ENCODE assay signal across 16 cellular contexts in genomic region chr21:36730291-36731281, GRCh38. TPM values are rescaled to one million over a fixed set of nuclear protein-coding genes. Genes with fewer than 3 reads are reported as not detected.
A peak's percentile ranks its signal among the peaks of the same experiment; 100 is the strongest.
DNase-seq lines count a peak whose midpoint lies in the region; ATAC-seq, FAIRE-seq and TF ChIP-seq lines count a peak whose summit lies in the region.
"Had no signal": no experiment of that assay in that cellular context is flagged by ENCODE, and none has a peak within 500 bp of the region (broad histone marks: within the 10 kb centered on the region; RNA-seq: fewer than 3 reads in every experiment).

No MANE protein-coding gene starts in this region.

- DNase-seq in H7 (peak; percentile 30), astrocyte (ENCODE audit: low read depth) (peak; percentile 35), left kidney (ENCODE audit: low read depth, low spot score) (peak; percentile 70), osteocyte (ENCODE audit: extremely low spot score, unreplicated experiment) (peak; percentile 78), NCI-H1105 (lab: John Stamatoyannopoulos, UW) (no peak), natural killer cell (no peak), mesenchymal stem cell (no peak)
- DNase-seq in activated CD4-positive, alpha-beta T cell treated with anti-CD3 and anti-CD28 coated beads for 36 hours: no peak
- DNase-seq: DMS 273 treated with DMSO at 0.1 percent for 48 hours, H9, MV-4-11, NCI-H1417 treated with DMSO at 0.1 percent for 48 hours, NCI-H2029 treated with DMSO at 0.1 percent for 48 hours, NCI-H748 treated with DMSO at 0.1 percent for 48 hours had no signal

- no peak overlapping the region for H3K4me3 ChIP-seq in H7 (ENCODE audit: insufficient read depth, low read depth, low read length)
- no peak overlapping the region for H3K4me3 ChIP-seq in astrocyte (ENCODE audit: insufficient read depth, low read depth, low read length)
- no peak overlapping the region for H3K4me3 ChIP-seq in mesenchymal stem cell (ENCODE audit: insufficient read depth in 1 of 2, low read depth in 1 of 2, low read length in 2 of 2)

- no peak overlapping the region for H2BK12ac ChIP-seq in mesenchymal stem cell (ENCODE audit: low read length in 2 of 2)

- H3K9me3 Mint-ChIP-seq in astrocyte (ENCODE audit: unreplicated experiment) (peaks cover 4% of the 10 kb centered on the region), osteocyte (ENCODE audit: unreplicated experiment) (no peaks in the 10 kb centered on the region), natural killer cell (no peaks in the 10 kb centered on the region)
- H3K9me3 Mint-ChIP-seq in activated CD4-positive, alpha-beta T cell treated with anti-CD3 and anti-CD28 coated beads for 36 hours (ENCODE audit: low read depth): no peaks in the 10 kb centered on the region

- no peak overlapping the region for H2BK5ac ChIP-seq in mesenchymal stem cell (ENCODE audit: low read depth, low read length, poor library complexity, severe bottlenecking)

- H3K27ac Mint-ChIP-seq in astrocyte (ENCODE audit: unreplicated experiment) (no peak overlapping the region), osteocyte (ENCODE audit: unreplicated experiment) (no peak overlapping the region), natural killer cell (no peak overlapping the region)
- no peak overlapping the region for H3K27ac Mint-ChIP-seq in activated CD4-positive, alpha-beta T cell treated with anti-CD3 and anti-CD28 coated beads for 36 hours
- H3K27ac Mint-ChIP-seq: H9 had no signal

- no peaks in the 10 kb centered on the region for H3K79me2 ChIP-seq in astrocyte (ENCODE audit: insufficient read depth, low read length)

- H3K18ac ChIP-seq in mesenchymal stem cell (ENCODE audit: low read depth in 1 of 2, low read length in 2 of 2): no peak overlapping the region

- no peaks in the 10 kb centered on the region for H3K79me1 ChIP-seq in mesenchymal stem cell (replicated peaks; ENCODE audit: low read length, poor library complexity, severe bottlenecking)

- H4K91ac ChIP-seq in mesenchymal stem cell (ENCODE audit: low read length): no peak overlapping the region

- no peak overlapping the region for H3K27ac ChIP-seq in astrocyte (ENCODE audit: low read depth, low read length)
- no peak overlapping the region for H3K27ac ChIP-seq in mesenchymal stem cell (ENCODE audit: low read length, poor library complexity, severe bottlenecking)
- H3K27ac ChIP-seq: C4-2B had no signal

- CTCF ChIA-PET in activated CD4-positive, alpha-beta T cell treated with anti-CD3 and anti-CD28 coated beads for 36 hours (lab: Charles Lee): interaction anchor here (0.6 to 1.1 kb wide), 2 partner anchors 120 to 311 kb away, joined by 3 to 4 read pairs; no protein-coding TSS in a partner anchor

- H3K4ac ChIP-seq in mesenchymal stem cell (ENCODE audit: low read depth in 1 of 2, low read length in 2 of 2): no peak overlapping the region

- intact Hi-C loops in activated CD4-positive, alpha-beta T cell treated with anti-CD3 and anti-CD28 coated beads for 36 hours (cut with DNase I, micrococcal nuclease): no loop called here
- intact Hi-C loops in natural killer cell (cut with micrococcal nuclease): no loop called here

- H3K36me3 Mint-ChIP-seq in astrocyte (ENCODE audit: low read depth, unreplicated experiment): peaks cover 15% of the 10 kb centered on the region
- H3K36me3 Mint-ChIP-seq in osteocyte (ENCODE audit: unreplicated experiment): no peaks in the 10 kb centered on the region
- no peaks in the 10 kb centered on the region for H3K36me3 Mint-ChIP-seq in activated CD4-positive, alpha-beta T cell treated with anti-CD3 and anti-CD28 coated beads for 36 hours (ENCODE audit: low read depth)
- H3K36me3 Mint-ChIP-seq in natural killer cell: no peaks in the 10 kb centered on the region

- TF ChIP-seq CTCF in astrocyte (IDR thresholded peaks at IDR 0.05; ENCODE audit: insufficient read depth, low read depth, low read length) (no peak), osteocyte (IDR thresholded peaks at IDR 0.05) (no peak), natural killer cell (IDR thresholded peaks at IDR 0.05) (no peak)

- no peak for ATAC-seq in activated CD4-positive, alpha-beta T cell treated with anti-CD3 and anti-CD28 coated beads for 36 hours
- ATAC-seq in natural killer cell: no peak

- WGBS in mesenchymal stem cell: 88% methylated on average over 28 of the region's 30 CpGs

- no peaks in the 10 kb centered on the region for H3K9me3 ChIP-seq in astrocyte (ENCODE audit: insufficient read depth, low read depth, low read length)
- no peaks in the 10 kb centered on the region for H3K9me3 ChIP-seq in mesenchymal stem cell (ENCODE audit: control insufficient read depth, low read length)

- no peaks in the 10 kb centered on the region for H4K20me1 ChIP-seq in astrocyte (ENCODE audit: insufficient read depth, low read length)

- H3K36me3 ChIP-seq in H7 (replicated peaks; ENCODE audit: control insufficient read depth, insufficient read depth, low read length) (no peaks in the 10 kb centered on the region), astrocyte (ENCODE audit: insufficient read depth, low read length) (no peaks in the 10 kb centered on the region), mesenchymal stem cell (ENCODE audit: control insufficient read depth in 1 of 2, insufficient read depth in 2 of 2, low read depth in 1 of 2, low read length in 2 of 2) (peaks cover 0 to 9% of the 10 kb centered on the region in 2 experiments)

- H3K4me3 Mint-ChIP-seq in astrocyte (ENCODE audit: unreplicated experiment) (no peak overlapping the region), osteocyte (ENCODE audit: unreplicated experiment) (no peak overlapping the region), natural killer cell (no peak overlapping the region)
- no peak overlapping the region for H3K4me3 Mint-ChIP-seq in activated CD4-positive, alpha-beta T cell treated with anti-CD3 and anti-CD28 coated beads for 36 hours
- H3K4me3 Mint-ChIP-seq: H9 had no signal

- H3K4me2 ChIP-seq in astrocyte (ENCODE audit: low read length): no peak overlapping the region
- no peak overlapping the region for H3K4me2 ChIP-seq in mesenchymal stem cell (ENCODE audit: low read length, poor library complexity, severe bottlenecking)

- FAIRE-seq in astrocyte (lab: Jason Lieb, UNC): no peak
- FAIRE-seq: HTR-8/SVneo had no signal

- H2AFZ ChIP-seq in astrocyte (ENCODE audit: low read depth, low read length) (no peak overlapping the region), mesenchymal stem cell (ENCODE audit: low read depth, low read length) (no peak overlapping the region)

- H3K14ac ChIP-seq in mesenchymal stem cell (ENCODE audit: low read length in 2 of 2): no peak overlapping the region

- H2BK15ac ChIP-seq in mesenchymal stem cell (ENCODE audit: low read depth, poor library complexity, severe bottlenecking): no peak overlapping the region

- H2AK5ac ChIP-seq in mesenchymal stem cell (ENCODE audit: low read length, severe bottlenecking): no peak overlapping the region

- H3K27me3 Mint-ChIP-seq in astrocyte (ENCODE audit: low read depth, unreplicated experiment): peaks cover 37% of the 10 kb centered on the region
- peaks cover 16% of the 10 kb centered on the region for H3K27me3 Mint-ChIP-seq in osteocyte (ENCODE audit: unreplicated experiment)
- peaks cover 10% of the 10 kb centered on the region for H3K27me3 Mint-ChIP-seq in activated CD4-positive, alpha-beta T cell treated with anti-CD3 and anti-CD28 coated beads for 36 hours
- H3K27me3 Mint-ChIP-seq in natural killer cell (ENCODE audit: low read depth in 2 of 2): peaks cover 0 to 6% of the 10 kb centered on the region in 2 donors

- POLR2A ChIA-PET in activated CD4-positive, alpha-beta T cell treated with anti-CD3 and anti-CD28 coated beads for 36 hours (lab: Charles Lee): interaction anchor here (0.6 kb wide), 1 partner anchor 71 kb away, joined by 3 read pairs; no protein-coding TSS in a partner anchor

- H3K4me1 Mint-ChIP-seq in astrocyte (ENCODE audit: low read depth, unreplicated experiment): peaks cover 4% of the 10 kb centered on the region
- H3K4me1 Mint-ChIP-seq in osteocyte (ENCODE audit: unreplicated experiment): no peaks in the 10 kb centered on the region
- no peaks in the 10 kb centered on the region for H3K4me1 Mint-ChIP-seq in activated CD4-positive, alpha-beta T cell treated with anti-CD3 and anti-CD28 coated beads for 36 hours
- no peaks in the 10 kb centered on the region for H3K4me1 Mint-ChIP-seq in natural killer cell

- H3K4me1 ChIP-seq in astrocyte (ENCODE audit: insufficient read depth, low read length): no peaks in the 10 kb centered on the region
- H3K4me1 ChIP-seq in mesenchymal stem cell (ENCODE audit: control insufficient read depth, insufficient read depth, low read depth, low read length): peaks cover 9% of the 10 kb centered on the region

- H3K27me3 ChIP-seq in H7 (ENCODE audit: control insufficient read depth, insufficient read depth, low read length): no peaks in the 10 kb centered on the region; the same call in 1 of the 2 replicates
- H3K27me3 ChIP-seq in astrocyte (ENCODE audit: insufficient read depth, low read length): peaks cover 23% of the 10 kb centered on the region
- H3K27me3 ChIP-seq in mesenchymal stem cell (ENCODE audit: control insufficient read depth in 1 of 2, insufficient read depth in 1 of 2, low read length in 2 of 2): peaks cover 44 to 51% of the 10 kb centered on the region in 2 experiments

- no peak overlapping the region for H2BK120ac ChIP-seq in mesenchymal stem cell (ENCODE audit: low read depth, low read length)

- no peak overlapping the region for H3K23ac ChIP-seq in mesenchymal stem cell (ENCODE audit: low read length in 2 of 2)

- H3K9ac ChIP-seq in astrocyte (ENCODE audit: low read length): no peak overlapping the region
- no peak overlapping the region for H3K9ac ChIP-seq in mesenchymal stem cell (ENCODE audit: low read length)

- H4K8ac ChIP-seq in mesenchymal stem cell (ENCODE audit: low read length): no peak overlapping the region

RNA-seq across cellular contexts. Expression of gene SIM2, which starts 31.7 kb away (rescaled TPM):
- total RNA-seq in H7 (2014; rRNA removed; shearing (Covaris generic)): 0.07 and 0.11 TPM in 2 replicates
- 9.2 and 12.8 TPM in 2 replicates for total RNA-seq in astrocyte
- total RNA-seq in osteocyte: 0.86 and 1.5 TPM in 2 replicates
- total RNA-seq in activated CD4-positive, alpha-beta T cell treated with anti-CD3 and anti-CD28 coated beads for 36 hours: 1 to 10 TPM; 2.0 to 2.4 TPM
- total RNA-seq in natural killer cell: not detected
- polyA plus RNA-seq in mesenchymal stem cell (2013, experiment 1 of 2): 0.10 TPM
- 0.10 TPM for polyA plus RNA-seq in mesenchymal stem cell (2013, experiment 2 of 2)
- total RNA-seq: H9 had no signal

Comparison
In these comparisons a context has a peak if more than half of its experiments do, and no peak if none do; other contexts are left out.
1. DNase-seq: peak in H7 (single experiment), astrocyte (single experiment), left kidney (single experiment) and osteocyte (single experiment); none in activated CD4-positive, alpha-beta T cell treated with anti-CD3 and anti-CD28 coated beads for 36 hours (single experiment), NCI-H1105 (single experiment), natural killer cell (single experiment) and mesenchymal stem cell (single experiment).